ENCODE assay signal across 8 cellular contexts in genomic region chr22:38766076-38766777, GRCh38. TPM values are rescaled to one million over a fixed set of nuclear protein-coding genes. Genes with fewer than 3 reads are reported as not detected.
DNase-seq lines count a peak whose midpoint lies in the region; ATAC-seq and TF ChIP-seq lines count a peak whose summit lies in the region.

No MANE protein-coding gene starts in this region.

- H3K27ac Mint-ChIP-seq in osteocyte (ENCODE audit: unreplicated experiment): no peak overlapping the region

- no peaks in the 10 kb centered on the region for H3K9me3 Mint-ChIP-seq in osteocyte (ENCODE audit: unreplicated experiment)

- H3K36me3 Mint-ChIP-seq in osteocyte (ENCODE audit: unreplicated experiment): no peaks in the 10 kb centered on the region

- no peaks in the 10 kb centered on the region for H3K27me3 Mint-ChIP-seq in osteocyte (ENCODE audit: unreplicated experiment)

- H3K4me3 Mint-ChIP-seq in osteocyte (ENCODE audit: unreplicated experiment): no peak overlapping the region

- H3K4me3 ChIP-seq in GM12875 (ENCODE audit: low read depth, low read length): no peak overlapping the region

- no peak for ATAC-seq in GM19023 (IDR thresholded peaks at IDR 0.05; ENCODE audit: unreplicated experiment)

- DNase-seq in AG20443 (ENCODE audit: low spot score): peak; percentile 73
- DNase-seq in NCI-H69 (lab: John Stamatoyannopoulos, UW): peak; percentile 82
- DNase-seq in activated effector memory CD4-positive, alpha-beta T cell treated with anti-CD3 and anti-CD28 coated beads, Interleukin-2, amount 50 U/mL, for 16 hours: peak; percentile 78
- peak; percentile 74 for DNase-seq in glomerular visceral epithelial cell (ENCODE audit: extremely low spot score)
- DNase-seq in osteocyte (ENCODE audit: extremely low spot score, unreplicated experiment): no peak
- DNase-seq in NCI-H2107 (lab: John Stamatoyannopoulos, UW): no peak

- TF ChIP-seq CTCF in GM12875 (IDR thresholded peaks at IDR 0.05; ENCODE audit: borderline replicate concordance, insufficient read depth, low read depth, low read length): peak; percentile 92
- peak; percentile 75 for TF ChIP-seq CTCF in osteocyte (IDR thresholded peaks at IDR 0.05)

- peaks cover 11% of the 10 kb centered on the region for H3K4me1 Mint-ChIP-seq in osteocyte (ENCODE audit: unreplicated experiment)

RNA-seq across cellular contexts. Expression of gene SUN2, which starts 10.4 kb away (rescaled TPM):
- 148 and 151 TPM in 2 replicates for total RNA-seq in osteocyte

RNA-seq across cellular contexts. Expression of gene DNAL4, which starts 27.7 kb away (rescaled TPM):
- 16.4 and 17.0 TPM in 2 replicates for total RNA-seq in osteocyte

Comparison
In these comparisons a context has a peak if more than half of its experiments do, and no peak if none do; other contexts are left out.
1. DNase-seq: peak in AG20443 (single experiment), NCI-H69 (single experiment), activated effector memory CD4-positive, alpha-beta T cell treated with anti-CD3 and anti-CD28 coated beads, Interleukin-2, amount 50 U/mL, for 16 hours (single experiment) and glomerular visceral epithelial cell (single experiment); none in osteocyte (single experiment) and NCI-H2107 (single experiment).